Comparison of ENCODE assay signal across 17 cellular contexts in genomic region chr10:94680544-94680943, GRCh38. TPM values are rescaled to one million over a fixed set of nuclear protein-coding genes. Genes with fewer than 3 reads are reported as not detected.
DNase-seq lines count a peak whose midpoint lies in the region; ATAC-seq, FAIRE-seq and TF ChIP-seq lines count a peak whose summit lies in the region.
"Had no signal": no experiment of that assay in that cellular context is flagged by ENCODE, and none has a peak within 500 bp of the region (broad histone marks: within the 10 kb centered on the region; RNA-seq: fewer than 3 reads in every experiment).

No MANE protein-coding gene starts in this region.

- H3K36me3 ChIP-seq in HepG2 (replicated peaks in 1 of 2; ENCODE audit: control insufficient read depth in 1 of 2, insufficient read depth in 2 of 2, low read length in 2 of 2): no peaks in the 10 kb centered on the region
- no peaks in the 10 kb centered on the region for H3K36me3 ChIP-seq in BE2C
- H3K36me3 ChIP-seq: MG63, neural progenitor cell had no signal

- no peaks in the 10 kb centered on the region for H3K36me3 Mint-ChIP-seq in WTC11
- no peaks in the 10 kb centered on the region for H3K36me3 Mint-ChIP-seq in glutamatergic neuron (ENCODE audit: unreplicated experiment)
- H3K36me3 Mint-ChIP-seq in activated T-cell treated with anti-CD3 and anti-CD28 coated beads, Interleukin-2, amount 50 U/mL, for 4 hours (ENCODE audit: insufficient read depth): no peaks in the 10 kb centered on the region
- no peaks in the 10 kb centered on the region for H3K36me3 Mint-ChIP-seq in T-helper 17 cell (ENCODE audit: low read depth)
- H3K36me3 Mint-ChIP-seq: brain, neural progenitor cell had no signal

- H3K9me3 ChIP-seq in HepG2 (ENCODE audit: low read length) (peaks cover 2% of the 10 kb centered on the region; the same call in 1 of the 2 replicates), BE2C (no peaks in the 10 kb centered on the region), T-helper 17 cell (ENCODE audit: control insufficient read depth, low read length, poor library complexity, severe bottlenecking) (no peaks in the 10 kb centered on the region)
- H3K9me3 ChIP-seq: MG63 had no signal

- 0% methylated on average over 1 of the region's 1 CpG for WGBS in HepG2 (ENCODE audit: low lambda C conversion rate)

- H3K79me2 ChIP-seq in HepG2 (ENCODE audit: insufficient read depth, low read length): no peaks in the 10 kb centered on the region

- intact Hi-C loops in HepG2 (cut with micrococcal nuclease; ENCODE audit: unreplicated experiment): no loop called here

- FAIRE-seq in HepG2 (lab: Jason Lieb, UNC): peak; percentile 82
- FAIRE-seq: H1, keratinocyte had no signal

- H3K4me2 ChIP-seq in HepG2 (ENCODE audit: low read depth, low read length): peak overlapping the region; percentile 4
- H3K4me2 ChIP-seq: neural progenitor cell, smooth muscle cell had no signal

- H3K27me3 ChIP-seq in HepG2 (ENCODE audit: control insufficient read depth in 1 of 2, insufficient read depth in 2 of 2, low read length in 2 of 2): no peaks in the 10 kb centered on the region
- no peaks in the 10 kb centered on the region for H3K27me3 ChIP-seq in BE2C
- H3K27me3 ChIP-seq: neural progenitor cell had no signal

- H3K27ac Mint-ChIP-seq in WTC11: no peak overlapping the region
- H3K27ac Mint-ChIP-seq in glutamatergic neuron (ENCODE audit: unreplicated experiment): no peak overlapping the region
- H3K27ac Mint-ChIP-seq in T-helper 17 cell: no peak overlapping the region
- H3K27ac Mint-ChIP-seq: brain, neural progenitor cell had no signal

- H3K9ac ChIP-seq in HepG2 (ENCODE audit: insufficient read depth, low read depth, low read length): no peak overlapping the region
- H3K9ac ChIP-seq: neural progenitor cell had no signal

- no peaks in the 10 kb centered on the region for H3K27me3 Mint-ChIP-seq in WTC11 (ENCODE audit: low read depth)
- no peaks in the 10 kb centered on the region for H3K27me3 Mint-ChIP-seq in glutamatergic neuron (ENCODE audit: unreplicated experiment)
- H3K27me3 Mint-ChIP-seq in activated T-cell treated with anti-CD3 and anti-CD28 coated beads, Interleukin-2, amount 50 U/mL, for 4 hours (ENCODE audit: low read depth): no peaks in the 10 kb centered on the region
- no peaks in the 10 kb centered on the region for H3K27me3 Mint-ChIP-seq in T-helper 17 cell
- H3K27me3 Mint-ChIP-seq: brain had no signal

- ATAC-seq in GM18511 (IDR thresholded peaks at IDR 0.05; ENCODE audit: unreplicated experiment): peak; percentile 63
- ATAC-seq in HG02981 (IDR thresholded peaks at IDR 0.05; ENCODE audit: unreplicated experiment): peak; percentile 78
- ATAC-seq in WTC11: no peak
- peak; percentile 86 for ATAC-seq in HepG2
- no peak for ATAC-seq in activated T-cell treated with anti-CD3 and anti-CD28 coated beads, Interleukin-2, amount 50 U/mL, for 4 hours
- no peak for ATAC-seq in T-helper 17 cell

- in situ Hi-C loops in HepG2 (cut with HindIII; ENCODE audit: extremely low pct_ligation_motif_present, low pct_unique_long_range_greater_than_20kb): no loop called here

- H4K20me1 ChIP-seq in HepG2 (ENCODE audit: insufficient read depth, low read length): no peaks in the 10 kb centered on the region

- no peak for TF ChIP-seq RAD21 in HepG2 (CRISPR knock-in tag; IDR thresholded peaks at IDR 0.05)

- CTCF ChIA-PET in WTC11 (lab: Charles Lee): no interaction called here
- CTCF ChIA-PET in HepG2 (lab: Yijun Ruan, JAX; ENCODE audit: low intra/inter-chr PET ratio, low total read pairs): no interaction called here

- DNase-seq in WTC11 (ENCODE audit: low spot score) (no peak), HepG2 (ENCODE audit: low spot score) (peak; percentile 87), glutamatergic neuron (no peak), BE2C (no peak), T-helper 17 cell (no peak)
- no peak for DNase-seq in activated T-cell treated with anti-CD3 and anti-CD28 coated beads, Interleukin-2, amount 50 U/mL, for 4 hours
- DNase-seq: GDM1, MG63, NCI-H510A had no signal

- H3K4me1 Mint-ChIP-seq in WTC11: peaks cover 6% of the 10 kb centered on the region
- H3K4me1 Mint-ChIP-seq in glutamatergic neuron (ENCODE audit: low read depth, unreplicated experiment): no peaks in the 10 kb centered on the region
- no peaks in the 10 kb centered on the region for H3K4me1 Mint-ChIP-seq in activated T-cell treated with anti-CD3 and anti-CD28 coated beads, Interleukin-2, amount 50 U/mL, for 4 hours (ENCODE audit: low read depth)
- no peaks in the 10 kb centered on the region for H3K4me1 Mint-ChIP-seq in T-helper 17 cell
- H3K4me1 Mint-ChIP-seq: brain had no signal

- peaks cover 42% of the 10 kb centered on the region for H3K4me1 ChIP-seq in HepG2 (ENCODE audit: insufficient read depth, low read length)
- no peaks in the 10 kb centered on the region for H3K4me1 ChIP-seq in BE2C

- H3K4me3 Mint-ChIP-seq in WTC11: no peak overlapping the region
- H3K4me3 Mint-ChIP-seq in glutamatergic neuron (ENCODE audit: unreplicated experiment): no peak overlapping the region
- H3K4me3 Mint-ChIP-seq in activated T-cell treated with anti-CD3 and anti-CD28 coated beads, Interleukin-2, amount 50 U/mL, for 4 hours: no peak overlapping the region
- H3K4me3 Mint-ChIP-seq in T-helper 17 cell: no peak overlapping the region
- H3K4me3 Mint-ChIP-seq: brain, neural progenitor cell had no signal

- TF ChIP-seq CTCF in WTC11 (IDR thresholded peaks at IDR 0.05) (no peak), HepG2 (CRISPR knock-in tag; IDR thresholded peaks at IDR 0.05) (no peak), glutamatergic neuron (IDR thresholded peaks at IDR 0.05; ENCODE audit: partially characterized antibody, unreplicated experiment) (no peak), BE2C (IDR thresholded peaks at IDR 0.05; ENCODE audit: low read depth, low read length) (no peak)

- peak in 1 of 2 experiments; percentile 83; a peak in 2 of 4 replicates for TF ChIP-seq EP300 in HepG2 (IDR thresholded peaks at IDR 0.05; ENCODE audit: low read depth in 2 of 2, low read length in 2 of 2)
- TF ChIP-seq EP300 in HepG2 (CRISPR knock-in tag; IDR thresholded peaks at IDR 0.05; ENCODE audit: borderline replicate concordance): no peak

- POLR2A ChIA-PET in WTC11 (lab: Charles Lee) (no interaction called here), HepG2 (lab: Yijun Ruan, JAX) (no interaction called here)

- no peak overlapping the region for H2AFZ ChIP-seq in HepG2 (ENCODE audit: low read length)
- H2AFZ ChIP-seq: neural progenitor cell had no signal

- H3K9me3 Mint-ChIP-seq in WTC11: peaks cover 8% of the 10 kb centered on the region
- no peaks in the 10 kb centered on the region for H3K9me3 Mint-ChIP-seq in glutamatergic neuron (ENCODE audit: unreplicated experiment)
- H3K9me3 Mint-ChIP-seq in activated T-cell treated with anti-CD3 and anti-CD28 coated beads, Interleukin-2, amount 50 U/mL, for 4 hours: peaks cover 4% of the 10 kb centered on the region

- no TSS peak for BruUV-seq in HepG2 (replicated peaks; lab: Mats Ljungman, UMichigan)

- H3K4me3 ChIP-seq in HepG2 (replicated peaks in 1 of 3; ENCODE audit: insufficient read depth in 1 of 3, low read depth in 2 of 3, low read length in 3 of 3) (no peak overlapping the region; a peak in 1 of 6 replicates), BE2C (ENCODE audit: low read depth, low read length) (no peak overlapping the region)
- H3K4me3 ChIP-seq: MG63, neural progenitor cell, smooth muscle cell had no signal

- no peak for TF ChIP-seq POLR2A in HepG2 (IDR thresholded peaks at IDR 0.05; ENCODE audit: insufficient read depth in 1 of 2, low read depth in 2 of 2, low read length in 2 of 2)

- no peak overlapping the region for H3K27ac ChIP-seq in HepG2 (ENCODE audit: extremely low read length, insufficient read depth, low read length)
- H3K27ac ChIP-seq: neural progenitor cell had no signal

TF ChIP-seq in HepG2, 621 proteins besides CTCF, POLR2A, EP300 and RAD21 (continues in another document):
- TF ChIP-seq ZNF776 (CRISPR knock-in tag; IDR thresholded peaks at IDR 0.05) (no peak), TMF1 (CRISPR knock-in tag; IDR thresholded peaks at IDR 0.05; ENCODE audit: low read depth) (no peak), MAX (IDR thresholded peaks at IDR 0.05) (no peak)

RNA-seq across cellular contexts. Expression of gene CYP2C18, which starts 3.0 kb away (rescaled TPM):
- total RNA-seq in WTC11 (2021): 0.07 to 0.28 TPM (median 0.14 TPM) in 3 replicates
- total RNA-seq in HepG2 (2016; rRNA removed; fragmentation: Illumina TruSeq; extraction: Trizol): 0.07 TPM in 1 of 2 replicates, not detected in the other
- not detected in 2 replicates for total RNA-seq in HepG2 (2016; cell fraction: cytosol; rRNA removed; fragmentation: Illumina TruSeq; extraction: Trizol; ENCODE audit: low read depth)
- not detected in 2 replicates for total RNA-seq in HepG2 (2016; cell fraction: insoluble cytoplasmic fraction; rRNA removed; fragmentation: Illumina TruSeq; extraction: Trizol)
- not detected in 2 replicates for total RNA-seq in HepG2 (2016; cell fraction: membrane; rRNA removed; fragmentation: Illumina TruSeq; extraction: Trizol)
- not detected in 2 replicates for total RNA-seq in HepG2 (2016; cell fraction: nucleus; rRNA removed; fragmentation: Illumina TruSeq; extraction: Trizol)
- not detected in 2 replicates for polyA plus RNA-seq in HepG2 (2011; rRNA removed)
- 0.05 TPM in 1 of 2 replicates, not detected in the other for polyA plus RNA-seq in HepG2 (2011; cell fraction: cytosol; rRNA removed)
- 0.07 TPM in 1 of 2 replicates, not detected in the other for polyA plus RNA-seq in HepG2 (2011; cell fraction: nucleus; rRNA removed)
- 0.11 and 0.31 TPM in 2 replicates for polyA plus RNA-seq in HepG2 (2012)
- polyA plus RNA-seq in HepG2 (2016; cell fraction: cytosol; fragmentation: Illumina TruSeq; extraction: Trizol; ENCODE audit: low read depth): 0.07 TPM in 1 of 2 replicates, not detected in the other
- not detected in 2 replicates for polyA plus RNA-seq in HepG2 (2016; cell fraction: insoluble cytoplasmic fraction; fragmentation: Illumina TruSeq; extraction: Trizol; ENCODE audit: low read depth)
- polyA plus RNA-seq in HepG2 (2016; cell fraction: membrane; fragmentation: Illumina TruSeq; extraction: Trizol; ENCODE audit: low read depth): not detected in 2 replicates
- not detected in 2 replicates for polyA plus RNA-seq in HepG2 (2016; cell fraction: nucleus; fragmentation: Illumina TruSeq; extraction: Trizol; ENCODE audit: insufficient read depth, low read depth)
- polyA minus RNA-seq in HepG2 (2011; rRNA and poly(A)+ RNA removed; ENCODE audit: low replicate concordance): not detected in 2 replicates
- polyA minus RNA-seq in HepG2 (2011; cell fraction: cytosol; rRNA and poly(A)+ RNA removed): not detected in 2 replicates
- polyA minus RNA-seq in HepG2 (2011; cell fraction: nucleus; rRNA and poly(A)+ RNA removed): 0.25 TPM in 1 of 2 replicates, not detected in the other
- not detected for total RNA-seq in glutamatergic neuron (ENCODE audit: unreplicated experiment)
- polyA plus RNA-seq in BE2C (2012; ENCODE audit: insufficient read depth, insufficient read length, low read depth): not detected
- not detected for total RNA-seq in activated T-cell treated with anti-CD3 and anti-CD28 coated beads, Interleukin-2, amount 50 U/mL, for 4 hours
- total RNA-seq in T-helper 17 cell: not detected
- total RNA-seq: H1, urinary bladder had no signal
- polyA plus RNA-seq: smooth muscle cell had no signal

Comparison
In these comparisons a context has a peak if more than half of its experiments do, and no peak if none do; other contexts are left out.
1. ATAC-seq: peak in GM18511 (single experiment), HG02981 (single experiment) and HepG2 (single experiment); none in WTC11 (single experiment), activated T-cell treated with anti-CD3 and anti-CD28 coated beads, Interleukin-2, amount 50 U/mL, for 4 hours (0 of 2) and T-helper 17 cell (single experiment).